10 cellular contexts compared by ENCODE assay signal in genomic region chr13:25046274-25046984, GRCh38. TPM values are rescaled to one million over a fixed set of nuclear protein-coding genes. Genes with fewer than 3 reads are reported as not detected.
A peak's percentile ranks its signal among the peaks of the same experiment; 100 is the strongest.
DNase-seq lines count a peak whose midpoint lies in the region; ATAC-seq and TF ChIP-seq lines count a peak whose summit lies in the region.
"Had no signal": no experiment of that assay in that cellular context is flagged by ENCODE, and none has a peak within 500 bp of the region (broad histone marks: within the 10 kb centered on the region; RNA-seq: fewer than 3 reads in every experiment).

No MANE protein-coding gene starts in this region.

- peaks cover 6% of the 10 kb centered on the region for H3K9me3 Mint-ChIP-seq in glutamatergic neuron (ENCODE audit: unreplicated experiment)
- peaks cover 10% of the 10 kb centered on the region for H3K9me3 Mint-ChIP-seq in progenitor cell of endocrine pancreas (ENCODE audit: low read depth)

- no peaks in the 10 kb centered on the region for H3K4me1 Mint-ChIP-seq in glutamatergic neuron (ENCODE audit: low read depth, unreplicated experiment)
- peaks cover 3% of the 10 kb centered on the region for H3K4me1 Mint-ChIP-seq in progenitor cell of endocrine pancreas (ENCODE audit: low read depth)

- H3K4me3 Mint-ChIP-seq in glutamatergic neuron (ENCODE audit: unreplicated experiment) (peak overlapping the region; percentile 75), progenitor cell of endocrine pancreas (ENCODE audit: low read depth) (peak overlapping the region; percentile 69)
- H3K4me3 Mint-ChIP-seq: activated B cell treated with CpG ODN at 0.5 μM for 24 hours had no signal

- H3K27me3 Mint-ChIP-seq in glutamatergic neuron (ENCODE audit: unreplicated experiment) = peaks cover 8% of the 10 kb centered on the region
- peaks cover 80% of the 10 kb centered on the region for H3K27me3 Mint-ChIP-seq in progenitor cell of endocrine pancreas

- H3K27ac Mint-ChIP-seq in glutamatergic neuron (ENCODE audit: unreplicated experiment) (no peak overlapping the region), progenitor cell of endocrine pancreas (no peak overlapping the region)
- H3K27ac Mint-ChIP-seq: activated B cell treated with CpG ODN at 0.5 μM for 24 hours had no signal

- DNase-seq in GM03348 (ENCODE audit: low spot score) = peak; percentile 21
- DNase-seq in NCI-H748 (lab: John Stamatoyannopoulos, UW; ENCODE audit: unreplicated experiment) = peak; percentile 65
- DNase-seq in glutamatergic neuron = peak; percentile 47
- no peak for DNase-seq in progenitor cell of endocrine pancreas (ENCODE audit: low spot score, unreplicated experiment)
- no peak for DNase-seq in HPDE6-E6E7 (ENCODE audit: extremely low spot score)
- no peak for DNase-seq in NCI-H2081 treated with DMSO at 0.1 percent for 48 hours (lab: John Stamatoyannopoulos, UW)
- DNase-seq in T1000 (lab: John Stamatoyannopoulos, UW) = no peak
- DNase-seq: activated B cell treated with CpG ODN at 0.5 μM for 24 hours, NCI-H774 had no signal

- no peak for TF ChIP-seq CTCF in glutamatergic neuron (IDR thresholded peaks at IDR 0.05; ENCODE audit: partially characterized antibody, unreplicated experiment)
- TF ChIP-seq CTCF in progenitor cell of endocrine pancreas (IDR thresholded peaks at IDR 0.05; ENCODE audit: unreplicated experiment) = peak; percentile 18

- H3K36me3 Mint-ChIP-seq in glutamatergic neuron (ENCODE audit: unreplicated experiment) = peaks cover 6% of the 10 kb centered on the region
- no peaks in the 10 kb centered on the region for H3K36me3 Mint-ChIP-seq in progenitor cell of endocrine pancreas (ENCODE audit: insufficient read depth)

- no peak for ATAC-seq in GM19463 (IDR thresholded peaks at IDR 0.05; ENCODE audit: unreplicated experiment)

RNA-seq across cellular contexts. Expression of gene PABPC3, which starts 49.5 kb away (rescaled TPM):
- 0.22 TPM for total RNA-seq in glutamatergic neuron (ENCODE audit: unreplicated experiment)
- 0.26 and 0.49 TPM in 2 replicates for total RNA-seq in progenitor cell of endocrine pancreas

Comparison
In these comparisons a context has a peak if more than half of its experiments do, and no peak if none do; other contexts are left out.
1. DNase-seq: peak in GM03348 (single experiment), NCI-H748 (single experiment) and glutamatergic neuron (single experiment); none in progenitor cell of endocrine pancreas (single experiment), HPDE6-E6E7 (single experiment), NCI-H2081 treated with DMSO at 0.1 percent for 48 hours (single experiment) and T1000 (single experiment).